ENCODE assay signal across 8 cellular contexts in genomic region chr17:2138768-2139167, GRCh38.
DNase-seq lines count a peak whose midpoint lies in the region; ATAC-seq and TF ChIP-seq lines count a peak whose summit lies in the region.

No MANE protein-coding gene starts in this region.

- peaks cover 32% of the 10 kb centered on the region for H3K4me1 Mint-ChIP-seq in stimulated activated naive CD8-positive, alpha-beta T cell treated with anti-CD3 and anti-CD28 coated beads, Interleukin-15, Interleukin-2, amounts not matched to agents 100 ng/mL and 50 ng/mL, for 24 hours (ENCODE audit: low read depth)
- peaks cover 21% of the 10 kb centered on the region for H3K4me1 Mint-ChIP-seq in activated CD4-positive, alpha-beta T cell treated with anti-CD3 and anti-CD28 coated beads, Interleukin-2, amount 10 ng/mL, durations not matched to agents 7 days and 5 days

- CTCF ChIA-PET in activated CD4-positive, alpha-beta T cell treated with anti-CD3 and anti-CD28 coated beads, Interleukin-2, amount 10 ng/mL, durations not matched to agents 7 days and 5 days (lab: Charles Lee): interaction anchor here (0.6 to 1.6 kb wide), 8 partner anchors 8 to 165 kb away, joined by 3 to 4 read pairs (median 3); partner anchors contain the start of genes SMG6 and SRR

- no peak overlapping the region for H3K4me3 Mint-ChIP-seq in stimulated activated naive CD8-positive, alpha-beta T cell treated with anti-CD3 and anti-CD28 coated beads, Interleukin-15, Interleukin-2, amounts not matched to agents 100 ng/mL and 50 ng/mL, for 24 hours
- H3K4me3 Mint-ChIP-seq in activated CD4-positive, alpha-beta T cell treated with anti-CD3 and anti-CD28 coated beads, Interleukin-2, amount 10 ng/mL, durations not matched to agents 7 days and 5 days: no peak overlapping the region

- in situ Hi-C loops in ACHN (cut with HindIII; ENCODE audit: low pct_ligation_motif_present, low pct_unique_long_range_greater_than_20kb, low sequenced_read_pairs): no loop called here

- TF ChIP-seq POLR2A in ovary (IDR thresholded peaks at IDR 0.05): no peak

- H3K4me1 ChIP-seq in cardiac muscle cell (ENCODE audit: low read depth): peaks cover 18% of the 10 kb centered on the region
- peaks cover 2% of the 10 kb centered on the region for H3K4me1 ChIP-seq in ovary (ENCODE audit: insufficient read depth)

- H3K36me3 Mint-ChIP-seq in stimulated activated naive CD8-positive, alpha-beta T cell treated with anti-CD3 and anti-CD28 coated beads, Interleukin-15, Interleukin-2, amounts not matched to agents 100 ng/mL and 50 ng/mL, for 24 hours (ENCODE audit: low read depth): peaks cover 9% of the 10 kb centered on the region
- H3K36me3 Mint-ChIP-seq in activated CD4-positive, alpha-beta T cell treated with anti-CD3 and anti-CD28 coated beads, Interleukin-2, amount 10 ng/mL, durations not matched to agents 7 days and 5 days (ENCODE audit: low read depth): peaks cover 14% of the 10 kb centered on the region

- intact Hi-C loops in ovary (cut with DNase I): no loop called here

- H3K27ac ChIP-seq in cardiac muscle cell: peak overlapping the region; percentile 47
- H3K27ac ChIP-seq in ovary: no peak overlapping the region

- H3K27ac Mint-ChIP-seq in stimulated activated naive CD8-positive, alpha-beta T cell treated with anti-CD3 and anti-CD28 coated beads, Interleukin-15, Interleukin-2, amounts not matched to agents 100 ng/mL and 50 ng/mL, for 24 hours: peak overlapping the region; percentile 4
- H3K27ac Mint-ChIP-seq in activated CD4-positive, alpha-beta T cell treated with anti-CD3 and anti-CD28 coated beads, Interleukin-2, amount 10 ng/mL, durations not matched to agents 7 days and 5 days: no peak overlapping the region

- 70 to 79% (median 73%) methylated on average over 2 of the region's 2 CpGs for WGBS in ovary, 3 donors

- H3K36me3 ChIP-seq in cardiac muscle cell (no peaks in the 10 kb centered on the region), ovary (no peaks in the 10 kb centered on the region)

- H3K9me3 ChIP-seq in cardiac muscle cell (ENCODE audit: low read depth) (no peaks in the 10 kb centered on the region), ovary (no peaks in the 10 kb centered on the region)

- POLR2A ChIA-PET in activated CD4-positive, alpha-beta T cell treated with anti-CD3 and anti-CD28 coated beads, Interleukin-2, amount 10 ng/mL, durations not matched to agents 7 days and 5 days (lab: Charles Lee): no interaction called here

- no peak for DNase-seq in stimulated activated naive CD8-positive, alpha-beta T cell treated with anti-CD3 and anti-CD28 coated beads, Interleukin-15, Interleukin-2, amounts not matched to agents 100 U/mL and 50 U/mL, for 24 hours
- peak; percentile 78 to 82 for DNase-seq in NCI-H524 (lab: John Stamatoyannopoulos, UW)
- DNase-seq in cardiac muscle cell (ENCODE audit: low read depth in 1 of 2, low spot score in 1 of 2): peak; percentile 50 to 61
- DNase-seq in activated CD4-positive, alpha-beta T cell treated with anti-CD3 and anti-CD28 coated beads, Interleukin-2, amount 10 ng/mL, durations not matched to agents 7 days and 5 days: no peak
- DNase-seq in ovary: no peak
- no peak for DNase-seq in ACHN
- DNase-seq in stimulated activated CD4-positive, alpha-beta T cell treated with anti-CD3 and anti-CD28 coated beads, Interleukin-12 subunit alpha, Interleukin-12 subunit beta, amount 100 ng/mL, for 4 hours: no peak

- H3K27me3 ChIP-seq in cardiac muscle cell (no peaks in the 10 kb centered on the region), ovary (no peaks in the 10 kb centered on the region)

- ATAC-seq in stimulated activated naive CD8-positive, alpha-beta T cell treated with anti-CD3 and anti-CD28 coated beads, Interleukin-15, Interleukin-2, amounts not matched to agents 100 U/mL and 50 U/mL, for 24 hours: no peak

- no peak for TF ChIP-seq EP300 in ovary (IDR thresholded peaks at IDR 0.05)

- H3K27me3 Mint-ChIP-seq in stimulated activated naive CD8-positive, alpha-beta T cell treated with anti-CD3 and anti-CD28 coated beads, Interleukin-15, Interleukin-2, amounts not matched to agents 100 ng/mL and 50 ng/mL, for 24 hours: no peaks in the 10 kb centered on the region
- no peaks in the 10 kb centered on the region for H3K27me3 Mint-ChIP-seq in activated CD4-positive, alpha-beta T cell treated with anti-CD3 and anti-CD28 coated beads, Interleukin-2, amount 10 ng/mL, durations not matched to agents 7 days and 5 days

- no peak overlapping the region for H3K4me3 ChIP-seq in cardiac muscle cell
- no peak overlapping the region for H3K4me3 ChIP-seq in ovary

- TF ChIP-seq CTCF in cardiac muscle cell (IDR thresholded peaks at IDR 0.05; ENCODE audit: low read depth, low read length): no peak
- TF ChIP-seq CTCF in ovary (IDR thresholded peaks at IDR 0.05): no peak

- no peaks in the 10 kb centered on the region for H3K9me3 Mint-ChIP-seq in stimulated activated naive CD8-positive, alpha-beta T cell treated with anti-CD3 and anti-CD28 coated beads, Interleukin-15, Interleukin-2, amounts not matched to agents 100 ng/mL and 50 ng/mL, for 24 hours
- no peaks in the 10 kb centered on the region for H3K9me3 Mint-ChIP-seq in activated CD4-positive, alpha-beta T cell treated with anti-CD3 and anti-CD28 coated beads, Interleukin-2, amount 10 ng/mL, durations not matched to agents 7 days and 5 days

Comparison
In these comparisons a context has a peak if more than half of its experiments do, and no peak if none do; other contexts are left out.
1. DNase-seq: peak in NCI-H524 (2 of 2) and cardiac muscle cell (2 of 2); none in stimulated activated naive CD8-positive, alpha-beta T cell treated with anti-CD3 and anti-CD28 coated beads, Interleukin-15, Interleukin-2, amounts not matched to agents 100 U/mL and 50 U/mL, for 24 hours (single experiment), activated CD4-positive, alpha-beta T cell treated with anti-CD3 and anti-CD28 coated beads, Interleukin-2, amount 10 ng/mL, durations not matched to agents 7 days and 5 days (single experiment), ovary (0 of 5), ACHN (single experiment) and stimulated activated CD4-positive, alpha-beta T cell treated with anti-CD3 and anti-CD28 coated beads, Interleukin-12 subunit alpha, Interleukin-12 subunit beta, amount 100 ng/mL, for 4 hours (single experiment).